In genomic region chr5:90558344-90559192, GRCh38 we compare ENCODE assay signal across 8 cellular contexts. TPM values are rescaled to one million over a fixed set of nuclear protein-coding genes. Genes with fewer than 3 reads are reported as not detected.
DNase-seq lines count a peak whose midpoint lies in the region; ATAC-seq and TF ChIP-seq lines count a peak whose summit lies in the region.

A gene with protein sequence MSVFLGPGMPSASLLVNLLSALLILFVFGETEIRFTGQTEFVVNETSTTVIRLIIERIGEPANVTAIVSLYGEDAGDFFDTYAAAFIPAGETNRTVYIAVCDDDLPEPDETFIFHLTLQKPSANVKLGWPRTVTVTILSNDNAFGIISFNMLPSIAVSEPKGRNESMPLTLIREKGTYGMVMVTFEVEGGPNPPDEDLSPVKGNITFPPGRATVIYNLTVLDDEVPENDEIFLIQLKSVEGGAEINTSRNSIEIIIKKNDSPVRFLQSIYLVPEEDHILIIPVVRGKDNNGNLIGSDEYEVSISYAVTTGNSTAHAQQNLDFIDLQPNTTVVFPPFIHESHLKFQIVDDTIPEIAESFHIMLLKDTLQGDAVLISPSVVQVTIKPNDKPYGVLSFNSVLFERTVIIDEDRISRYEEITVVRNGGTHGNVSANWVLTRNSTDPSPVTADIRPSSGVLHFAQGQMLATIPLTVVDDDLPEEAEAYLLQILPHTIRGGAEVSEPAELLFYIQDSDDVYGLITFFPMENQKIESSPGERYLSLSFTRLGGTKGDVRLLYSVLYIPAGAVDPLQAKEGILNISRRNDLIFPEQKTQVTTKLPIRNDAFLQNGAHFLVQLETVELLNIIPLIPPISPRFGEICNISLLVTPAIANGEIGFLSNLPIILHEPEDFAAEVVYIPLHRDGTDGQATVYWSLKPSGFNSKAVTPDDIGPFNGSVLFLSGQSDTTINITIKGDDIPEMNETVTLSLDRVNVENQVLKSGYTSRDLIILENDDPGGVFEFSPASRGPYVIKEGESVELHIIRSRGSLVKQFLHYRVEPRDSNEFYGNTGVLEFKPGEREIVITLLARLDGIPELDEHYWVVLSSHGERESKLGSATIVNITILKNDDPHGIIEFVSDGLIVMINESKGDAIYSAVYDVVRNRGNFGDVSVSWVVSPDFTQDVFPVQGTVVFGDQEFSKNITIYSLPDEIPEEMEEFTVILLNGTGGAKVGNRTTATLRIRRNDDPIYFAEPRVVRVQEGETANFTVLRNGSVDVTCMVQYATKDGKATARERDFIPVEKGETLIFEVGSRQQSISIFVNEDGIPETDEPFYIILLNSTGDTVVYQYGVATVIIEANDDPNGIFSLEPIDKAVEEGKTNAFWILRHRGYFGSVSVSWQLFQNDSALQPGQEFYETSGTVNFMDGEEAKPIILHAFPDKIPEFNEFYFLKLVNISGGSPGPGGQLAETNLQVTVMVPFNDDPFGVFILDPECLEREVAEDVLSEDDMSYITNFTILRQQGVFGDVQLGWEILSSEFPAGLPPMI (N-terminal part only) (plus strand): TSS chr5:90558797. CDS start chr5:90558896, 99 bp downstream.

- peaks cover 12% of the 10 kb centered on the region for H3K27me3 ChIP-seq in mammary epithelial cell (ENCODE audit: insufficient read depth, low read length)
- H3K27me3 ChIP-seq in skeletal muscle tissue (ENCODE audit: control insufficient read depth in 3 of 3, insufficient read depth in 3 of 3, low read length in 3 of 3) = peaks cover 21 to 38% (median 28%) of the 10 kb centered on the region in 3 donors

- intact Hi-C loops in mammary epithelial cell (cut with micrococcal nuclease) (no loop called here), OCI-LY7 (cut with micrococcal nuclease; ENCODE audit: unreplicated experiment) (no loop called here)

- no peaks in the 10 kb centered on the region for H3K36me3 ChIP-seq in mammary epithelial cell (ENCODE audit: insufficient read depth, low read length)
- no peaks in the 10 kb centered on the region for H3K36me3 ChIP-seq in skeletal muscle tissue (ENCODE audit: control insufficient read depth in 3 of 3, insufficient read depth in 3 of 3, low read length in 3 of 3)
- no peaks in the 10 kb centered on the region for H3K36me3 ChIP-seq in OCI-LY7 (ENCODE audit: insufficient read depth, low read length)

- H3K4me1 ChIP-seq in mammary epithelial cell (ENCODE audit: insufficient read depth, low read length) (peaks cover 9% of the 10 kb centered on the region), skeletal muscle tissue (ENCODE audit: control insufficient read depth in 3 of 3, insufficient read depth in 3 of 3, low read length in 3 of 3) (peaks cover 5 to 8% (median 8%) of the 10 kb centered on the region in 3 donors), OCI-LY7 (ENCODE audit: insufficient read depth, low read length, poor library complexity, severe bottlenecking) (no peaks in the 10 kb centered on the region)

- BruUV-seq in mammary epithelial cell (replicated peaks; lab: Mats Ljungman, UMichigan) (no TSS peak), OCI-LY7 (replicated peaks; lab: Mats Ljungman, UMichigan) (no TSS peak)

- H2AFZ ChIP-seq in mammary epithelial cell (ENCODE audit: low read depth, low read length) (peak within 1 kb of the TSS; percentile 91), OCI-LY7 (ENCODE audit: low read length) (no peak within 1 kb of the TSS)

- 0% methylated on average over 15 of the region's 60 CpGs for WGBS in mammary epithelial cell (ENCODE audit: low coverage, missing lambda C conversion rate)

- H3K9ac ChIP-seq in mammary epithelial cell (ENCODE audit: insufficient read depth, low read length) = no peak within 1 kb of the TSS
- H3K9ac ChIP-seq in skeletal muscle tissue (ENCODE audit: low read depth in 1 of 3, low read length in 3 of 3) = no peak within 1 kb of the TSS

- H3K4me3 ChIP-seq in mammary epithelial cell (replicated peaks in 1 of 3; ENCODE audit: insufficient read depth in 1 of 3, low read depth in 2 of 3, low read length in 3 of 3) (peak within 1 kb of the TSS; percentile 37 to 54 (median 41)), skeletal muscle tissue (ENCODE audit: low read length in 3 of 3) (peak within 1 kb of the TSS; percentile 19 to 57 (median 47)), OCI-LY7 (ENCODE audit: low read depth, low read length, poor library complexity, severe bottlenecking) (no peak within 1 kb of the TSS)

- dilution Hi-C loops in mammary epithelial cell (cut with HindIII; ENCODE audit: low sequenced_read_pairs) = no loop called here

- DNase-seq in DMS153 treated with DMSO at 0.1 percent for 48 hours (lab: John Stamatoyannopoulos, UW; ENCODE audit: unreplicated experiment) = peak; percentile 74
- DNase-seq in NCI-H748 (lab: John Stamatoyannopoulos, UW; ENCODE audit: unreplicated experiment) = peak; percentile 99
- peak; percentile 93 for DNase-seq in mammary epithelial cell
- DNase-seq in iPS-NIHi7 (ENCODE audit: extremely low spot score) = peak; percentile 96
- no peak for DNase-seq in OCI-LY7 (ENCODE audit: low spot score)
- DNase-seq in stimulated activated CD4-positive, alpha-beta T cell treated with anti-CD3 and anti-CD28 coated beads, Interleukin-4, amount 100 ng/mL, for 4 hours = no peak

- H3K79me2 ChIP-seq in mammary epithelial cell (ENCODE audit: insufficient read depth, low read length) (no peaks in the 10 kb centered on the region), OCI-LY7 (ENCODE audit: insufficient read depth, low read depth, low read length) (no peaks in the 10 kb centered on the region)

- H3K9me3 ChIP-seq in mammary epithelial cell (replicated peaks; ENCODE audit: insufficient read depth, low read length) (no peaks in the 10 kb centered on the region), skeletal muscle tissue (ENCODE audit: control insufficient read depth in 3 of 3, low read length in 3 of 3) (no peaks in the 10 kb centered on the region), OCI-LY7 (ENCODE audit: low read length) (no peaks in the 10 kb centered on the region)

- H3K4me2 ChIP-seq in mammary epithelial cell (ENCODE audit: insufficient read depth, low read depth, low read length) (peak within 1 kb of the TSS; percentile 95), OCI-LY7 (ENCODE audit: low read length) (no peak within 1 kb of the TSS)

- no peak for TF ChIP-seq CTCF in mammary epithelial cell (conservative IDR thresholded peaks at IDR 0.05 in 1 of 2, IDR thresholded peaks at IDR 0.05 in 1 of 2; ENCODE audit: extremely low read depth in 1 of 2, insufficient read depth in 1 of 2, low read depth in 1 of 2, low read length in 2 of 2)
- no peak for TF ChIP-seq CTCF in OCI-LY7 (conservative IDR thresholded peaks at IDR 0.05; ENCODE audit: low read length)

- H4K20me1 ChIP-seq in mammary epithelial cell (ENCODE audit: insufficient read depth, low read length) (no peaks in the 10 kb centered on the region), OCI-LY7 (ENCODE audit: insufficient read depth, low read length) (no peaks in the 10 kb centered on the region)

- peak; percentile 52 for ATAC-seq in HG02610 (IDR thresholded peaks at IDR 0.05; ENCODE audit: unreplicated experiment)

- no peak within 1 kb of the TSS for H3K27ac ChIP-seq in mammary epithelial cell (ENCODE audit: insufficient read depth, low read depth, low read length)
- H3K27ac ChIP-seq in skeletal muscle tissue (ENCODE audit: low read depth, low read length) = no peak within 1 kb of the TSS
- H3K27ac ChIP-seq in OCI-LY7 (ENCODE audit: low read depth, low read length, poor library complexity, severe bottlenecking) = no peak within 1 kb of the TSS

- CTCF ChIA-PET in mammary epithelial cell (lab: Charles Lee; ENCODE audit: low non-redundant PET) (no interaction called here), OCI-LY7 (lab: Charles Lee; ENCODE audit: unreplicated experiment) (no interaction called here)

- in situ Hi-C loops in mammary epithelial cell (cut with MboI; ENCODE audit: low sequenced_read_pairs in 2 of 2) = no loop called here

- POLR2A ChIA-PET in OCI-LY7 (lab: Charles Lee) = no interaction called here

- no peaks in the 10 kb centered on the region for H3K9me2 ChIP-seq in OCI-LY7 (ENCODE audit: insufficient read depth, low read length)

RNA-seq across cellular contexts. Expression of the gene that starts here (rescaled TPM):
- under 1 TPM; 0.07 to 0.50 TPM for total RNA-seq in mammary epithelial cell
- 0.02 TPM for polyA plus RNA-seq in mammary epithelial cell
- not detected for polyA minus RNA-seq in mammary epithelial cell
- total RNA-seq in skeletal muscle tissue = 2.6 TPM
- total RNA-seq in OCI-LY7 (2014; rRNA removed; shearing (Covaris generic)) = 0.05 TPM in 1 of 2 replicates, not detected in the other
- total RNA-seq in OCI-LY7 (2022) = not detected in 2 replicates

Comparison
In these comparisons a context has a peak if more than half of its experiments do, and no peak if none do; other contexts are left out.
1. Peak in DNase-seq, H3K4me3 ChIP-seq and H3K4me2 ChIP-seq in mammary epithelial cell; RNA of the gene not detected or under 1 TPM.
2. DNase-seq: peak in DMS153 treated with DMSO at 0.1 percent for 48 hours (single experiment), NCI-H748 (single experiment) and iPS-NIHi7 (single experiment); none in OCI-LY7 (single experiment) and stimulated activated CD4-positive, alpha-beta T cell treated with anti-CD3 and anti-CD28 coated beads, Interleukin-4, amount 100 ng/mL, for 4 hours (0 of 2).